In the genomic region with DNA sequence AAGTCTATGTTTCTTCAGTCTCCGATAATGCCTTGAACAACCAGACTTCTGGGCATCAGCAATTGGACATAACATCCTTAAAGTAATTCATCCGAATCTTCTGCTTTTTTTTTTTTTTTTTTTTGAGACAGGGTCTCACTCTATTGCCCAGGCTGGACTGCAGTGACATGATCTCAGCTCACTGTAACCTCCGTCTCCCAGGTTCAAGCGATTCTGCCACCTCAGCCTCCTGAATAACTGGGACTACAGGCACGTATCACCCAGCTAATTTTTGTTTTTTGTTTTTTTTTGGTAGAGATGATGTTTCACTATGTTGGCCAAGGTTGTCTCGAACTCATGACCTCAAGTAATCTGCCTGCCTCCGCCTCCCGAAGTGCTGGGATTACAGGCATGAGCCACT, we compare ENCODE assay signal across 30 cellular contexts. TPM values are rescaled to one million over a fixed set of nuclear protein-coding genes. Genes with fewer than 3 reads are reported as not detected.
DNase-seq lines count a peak whose midpoint lies in the region; ATAC-seq and TF ChIP-seq lines count a peak whose summit lies in the region.
"Had no signal": no experiment of that assay in that cellular context is flagged by ENCODE, and none has a peak within 500 bp of the region (broad histone marks: within the 10 kb centered on the region; RNA-seq: fewer than 3 reads in every experiment).

No MANE protein-coding gene starts in this region.

- no peak overlapping the region for H4K91ac ChIP-seq in neuronal stem cell (ENCODE audit: low read depth, low read length, poor library complexity)

- peaks cover 0 to 2% (median 0%) of the 10 kb centered on the region in 3 experiments for H3K27me3 ChIP-seq in neuronal stem cell (ENCODE audit: control insufficient read depth in 3 of 3, insufficient read depth in 3 of 3, low read depth in 1 of 3, low read length in 3 of 3)
- H3K27me3 ChIP-seq: left lung, sigmoid colon, testis had no signal

- H3K9me3 Mint-ChIP-seq in activated naive CD4-positive, alpha-beta T cell treated with anti-CD3 and anti-CD28 coated beads, Interleukin-2, amount 50 U/mL, for 24 hours = no peaks in the 10 kb centered on the region
- H3K9me3 Mint-ChIP-seq in activated B cell treated with CpG ODN at 0.5 μM for 24 hours (no peaks in the 10 kb centered on the region), mesothelial cell of epicardium (no peaks in the 10 kb centered on the region), endothelial cell (ENCODE audit: unreplicated experiment) (no peaks in the 10 kb centered on the region)
- H3K9me3 Mint-ChIP-seq in stimulated activated memory B cell treated with anti-CD40 and anti-IgM and Interleukin-4, amounts not matched to agents 10 μg/mL and 1 μg/mL and 100 μg/mL, for 72 hours = no peaks in the 10 kb centered on the region
- H3K9me3 Mint-ChIP-seq: stimulated activated naive B cell treated with anti-CD40 and anti-IgM and Interleukin-4, amounts not matched to agents 10 μg/mL and 1 μg/mL and 100 μg/mL, for 72 hours had no signal

- no peak overlapping the region for H2AFZ ChIP-seq in neuronal stem cell (ENCODE audit: low read length)
- H2AFZ ChIP-seq: PC-9 had no signal

- no peak overlapping the region for H3K18ac ChIP-seq in neuronal stem cell (ENCODE audit: low read length)

- TF ChIP-seq CTCF in activated B cell treated with CpG ODN at 0.5 μM for 24 hours (IDR thresholded peaks at IDR 0.05) = no peak
- no peak for TF ChIP-seq CTCF in mesothelial cell of epicardium (IDR thresholded peaks at IDR 0.05; ENCODE audit: unreplicated experiment)
- TF ChIP-seq CTCF in endothelial cell (IDR thresholded peaks at IDR 0.05; ENCODE audit: unreplicated experiment) = no peak

- CTCF ChIA-PET in activated B cell treated with CpG ODN at 0.5 μM for 24 hours (lab: Charles Lee) = no interaction called here

- H3K79me1 ChIP-seq in neuronal stem cell (ENCODE audit: low read depth, low read length) = no peaks in the 10 kb centered on the region

- H3K4me3 Mint-ChIP-seq in activated naive CD4-positive, alpha-beta T cell treated with anti-CD3 and anti-CD28 coated beads, Interleukin-2, amount 50 U/mL, for 24 hours = peak overlapping the region; percentile 52
- H3K4me3 Mint-ChIP-seq in activated B cell treated with CpG ODN at 0.5 μM for 24 hours (peak overlapping the region; percentile 15), mesothelial cell of epicardium (peak overlapping the region; percentile 38), endothelial cell (ENCODE audit: unreplicated experiment) (no peak overlapping the region)
- peak overlapping the region; percentile 15 for H3K4me3 Mint-ChIP-seq in stimulated activated memory B cell treated with anti-CD40 and anti-IgM and Interleukin-4, amounts not matched to agents 10 μg/mL and 1 μg/mL and 100 μg/mL, for 72 hours

- H3K36me3 ChIP-seq in neuronal stem cell (replicated peaks in 1 of 2; ENCODE audit: control insufficient read depth in 2 of 2, insufficient read depth in 2 of 2, low read length in 2 of 2) = no peaks in the 10 kb centered on the region
- H3K36me3 ChIP-seq: left lung, sigmoid colon had no signal

- no peaks in the 10 kb centered on the region for H3K27me3 Mint-ChIP-seq in activated naive CD4-positive, alpha-beta T cell treated with anti-CD3 and anti-CD28 coated beads, Interleukin-2, amount 50 U/mL, for 24 hours
- no peaks in the 10 kb centered on the region for H3K27me3 Mint-ChIP-seq in activated B cell treated with CpG ODN at 0.5 μM for 24 hours
- H3K27me3 Mint-ChIP-seq in mesothelial cell of epicardium (ENCODE audit: low read depth) = peaks cover 2% of the 10 kb centered on the region
- H3K27me3 Mint-ChIP-seq in stimulated activated memory B cell treated with anti-CD40 and anti-IgM and Interleukin-4, amounts not matched to agents 10 μg/mL and 1 μg/mL and 100 μg/mL, for 72 hours = no peaks in the 10 kb centered on the region
- peaks cover 9% of the 10 kb centered on the region for H3K27me3 Mint-ChIP-seq in endothelial cell (ENCODE audit: unreplicated experiment)
- H3K27me3 Mint-ChIP-seq: stimulated activated naive B cell treated with anti-CD40 and anti-IgM and Interleukin-4, amounts not matched to agents 10 μg/mL and 1 μg/mL and 100 μg/mL, for 72 hours had no signal

- no peak overlapping the region for H3K9ac ChIP-seq in neuronal stem cell (ENCODE audit: low read depth, low read length, poor library complexity)
- H3K9ac ChIP-seq: KMS-11 had no signal

- H2BK15ac ChIP-seq in neuronal stem cell (ENCODE audit: low read length) = no peak overlapping the region

- DNase-seq in activated naive CD4-positive, alpha-beta T cell treated with Interleukin-2 at 50 U/mL for 16 hours = no peak
- DNase-seq in activated B cell treated with CpG ODN at 0.5 μM for 24 hours (no peak), mesothelial cell of epicardium (ENCODE audit: low spot score in 2 of 2, unreplicated experiment in 2 of 2) (no peak), neuronal stem cell (ENCODE audit: low spot score) (no peak), endothelial cell (ENCODE audit: low spot score) (no peak), dedifferentiated amniotic fluid mesenchymal stem cell (ENCODE audit: extremely low spot score) (no peak)
- DNase-seq: activated CD4-positive, CD25-positive, alpha-beta regulatory T cell treated with anti-CD3 and anti-CD28 coated beads, Interleukin-2, amount 50 U/mL, for 72 hours; activated gamma-delta T cell treated with Interleukin-2 at 50 U/mL for 16 hours; amygdala; effector CD4-positive, alpha-beta T cell; HCEC 1CT; left lung; mesendoderm; MM.1S; NCI-H2029; NCI-H526; PC-9; SHP77 treated with DMSO at 0.1 percent for 48 hours; sigmoid colon; stimulated activated CD4-positive, alpha-beta T cell treated with anti-CD3 and anti-CD28 coated beads, Interleukin-4, amount 100 ng/mL, for 4 hours; stimulated activated naive B cell treated with anti-CD40 and anti-IgM and Interleukin-4, amounts not matched to agents 10 μg/mL and 1 μg/mL and 100 μg/mL, for 72 hours; testis had no signal

- H3K4me3 ChIP-seq in neuronal stem cell (ENCODE audit: low read length in 2 of 2) = no peak overlapping the region
- H3K4me3 ChIP-seq: left lung, sigmoid colon, testis had no signal

- H3K27ac Mint-ChIP-seq in activated naive CD4-positive, alpha-beta T cell treated with anti-CD3 and anti-CD28 coated beads, Interleukin-2, amount 50 U/mL, for 24 hours = no peak overlapping the region
- no peak overlapping the region for H3K27ac Mint-ChIP-seq in activated B cell treated with CpG ODN at 0.5 μM for 24 hours
- no peak overlapping the region for H3K27ac Mint-ChIP-seq in mesothelial cell of epicardium
- H3K27ac Mint-ChIP-seq in stimulated activated memory B cell treated with anti-CD40 and anti-IgM and Interleukin-4, amounts not matched to agents 10 μg/mL and 1 μg/mL and 100 μg/mL, for 72 hours = no peak overlapping the region
- no peak overlapping the region for H3K27ac Mint-ChIP-seq in endothelial cell (ENCODE audit: unreplicated experiment)
- H3K27ac Mint-ChIP-seq: stimulated activated naive B cell treated with anti-CD40 and anti-IgM and Interleukin-4, amounts not matched to agents 10 μg/mL and 1 μg/mL and 100 μg/mL, for 72 hours had no signal

- intact Hi-C loops in activated B cell treated with CpG ODN at 0.5 μM for 24 hours (cut with micrococcal nuclease) = loop anchor here (10.0 kb wide), 3 partner anchors 347 to 1297 kb away; a partner anchor contains a TSS

- H3K9me3 ChIP-seq in neuronal stem cell (replicated peaks in 1 of 2; ENCODE audit: control insufficient read depth in 2 of 2, insufficient read depth in 1 of 2, low read depth in 1 of 2, low read length in 2 of 2) = no peaks in the 10 kb centered on the region
- H3K9me3 ChIP-seq: left lung, sigmoid colon, testis had no signal

- no peak overlapping the region for H4K8ac ChIP-seq in neuronal stem cell (ENCODE audit: low read depth, low read length)

- H3K4me2 ChIP-seq in neuronal stem cell (ENCODE audit: insufficient read depth, low read length, poor library complexity, severe bottlenecking) = no peak overlapping the region

- H3K4me1 ChIP-seq in neuronal stem cell (ENCODE audit: control insufficient read depth in 2 of 2, insufficient read depth in 1 of 2, low read depth in 1 of 2, low read length in 2 of 2) = peaks cover 3 to 6% of the 10 kb centered on the region in 2 donors

- H3K23ac ChIP-seq in neuronal stem cell (ENCODE audit: low read depth, low read length, poor library complexity) = no peak overlapping the region

- H2BK120ac ChIP-seq in neuronal stem cell (ENCODE audit: low read depth, low read length) = no peak overlapping the region

- POLR2A ChIA-PET in activated B cell treated with CpG ODN at 0.5 μM for 24 hours (lab: Charles Lee) = interaction anchor here (2.8 kb wide), 1 partner anchor 8 kb away, joined by 14 read pairs; no protein-coding TSS in a partner anchor

- no peak overlapping the region for H3K27ac ChIP-seq in neuronal stem cell (replicated peaks; ENCODE audit: low read length)
- H3K27ac ChIP-seq: C4-2B, epithelial cell of prostate, KMS-11, left lung, PC-9, sigmoid colon, testis had no signal

- H3K4ac ChIP-seq in neuronal stem cell (ENCODE audit: low read length) = no peak overlapping the region

- ATAC-seq in activated B cell treated with CpG ODN at 0.5 μM for 24 hours (ENCODE audit: low read depth) = no peak
- no peak for ATAC-seq in stimulated activated memory B cell treated with anti-CD40 and anti-IgM and Interleukin-4, amounts not matched to agents 10 μg/mL and 1 μg/mL and 100 μg/mL, for 72 hours
- ATAC-seq: left lung; stimulated activated naive B cell treated with anti-CD40 and anti-IgM and Interleukin-4, amounts not matched to agents 10 μg/mL and 1 μg/mL and 100 μg/mL, for 72 hours had no signal

- H3K36me3 Mint-ChIP-seq in activated naive CD4-positive, alpha-beta T cell treated with anti-CD3 and anti-CD28 coated beads, Interleukin-2, amount 50 U/mL, for 24 hours = no peaks in the 10 kb centered on the region
- H3K36me3 Mint-ChIP-seq in activated B cell treated with CpG ODN at 0.5 μM for 24 hours (ENCODE audit: low read depth) (peaks cover 2% of the 10 kb centered on the region), mesothelial cell of epicardium (no peaks in the 10 kb centered on the region), endothelial cell (ENCODE audit: low read depth, unreplicated experiment) (peaks cover 4% of the 10 kb centered on the region)
- H3K36me3 Mint-ChIP-seq in stimulated activated memory B cell treated with anti-CD40 and anti-IgM and Interleukin-4, amounts not matched to agents 10 μg/mL and 1 μg/mL and 100 μg/mL, for 72 hours = no peaks in the 10 kb centered on the region
- H3K36me3 Mint-ChIP-seq: stimulated activated naive B cell treated with anti-CD40 and anti-IgM and Interleukin-4, amounts not matched to agents 10 μg/mL and 1 μg/mL and 100 μg/mL, for 72 hours had no signal

- H3K4me1 Mint-ChIP-seq in activated naive CD4-positive, alpha-beta T cell treated with anti-CD3 and anti-CD28 coated beads, Interleukin-2, amount 50 U/mL, for 24 hours = peaks cover 26% of the 10 kb centered on the region
- peaks cover 14% of the 10 kb centered on the region for H3K4me1 Mint-ChIP-seq in activated B cell treated with CpG ODN at 0.5 μM for 24 hours
- H3K4me1 Mint-ChIP-seq in mesothelial cell of epicardium = peaks cover 14% of the 10 kb centered on the region
- peaks cover 16% of the 10 kb centered on the region for H3K4me1 Mint-ChIP-seq in stimulated activated memory B cell treated with anti-CD40 and anti-IgM and Interleukin-4, amounts not matched to agents 10 μg/mL and 1 μg/mL and 100 μg/mL, for 72 hours
- peaks cover 3% of the 10 kb centered on the region for H3K4me1 Mint-ChIP-seq in endothelial cell (ENCODE audit: unreplicated experiment)

- no CpG with 5 or more reads among the region's 8 CpGs for WGBS in neuronal stem cell (ENCODE audit: extremely low coverage in 2 of 2, insufficient read length in 2 of 2, insufficient replicate concordance in 1 of 2), 2 donors

- H2BK5ac ChIP-seq in neuronal stem cell (ENCODE audit: low read length) = no peak overlapping the region

- no peak overlapping the region for H3K14ac ChIP-seq in neuronal stem cell (ENCODE audit: low read length)

- no peak overlapping the region for H2AK5ac ChIP-seq in neuronal stem cell (ENCODE audit: low read depth, low read length)

- H2BK12ac ChIP-seq in neuronal stem cell (ENCODE audit: low read length) = no peak overlapping the region

RNA-seq across cellular contexts. Expression of a gene that starts 23.9 kb away (rescaled TPM):
- total RNA-seq in activated B cell treated with CpG ODN at 0.5 μM for 24 hours = not detected in 2 replicates
- not detected in 3 replicates for total RNA-seq in mesothelial cell of epicardium
- polyA plus RNA-seq in neuronal stem cell (2013, experiment 1 of 2) = not detected
- not detected for polyA plus RNA-seq in neuronal stem cell (2013, experiment 2 of 2)
- not detected for total RNA-seq in endothelial cell (ENCODE audit: unreplicated experiment)
- total RNA-seq: bronchial epithelial cell, glomerular endothelial cell, myocyte, sigmoid colon had no signal
- polyA plus RNA-seq: sigmoid colon had no signal
